26 cellular contexts compared by ENCODE assay signal in genomic region chr15:100760357-100760903, GRCh38.
DNase-seq lines count a peak whose midpoint lies in the region; ATAC-seq and TF ChIP-seq lines count a peak whose summit lies in the region.
"Had no signal": no experiment of that assay in that cellular context is flagged by ENCODE, and none has a peak within 500 bp of the region (broad histone marks: within the 10 kb centered on the region; RNA-seq: fewer than 3 reads in every experiment).

No MANE protein-coding gene starts in this region.

- H3K9me3 ChIP-seq in left ventricle myocardium inferior (replicated peaks) (peaks cover 3% of the 10 kb centered on the region), vagina (no peaks in the 10 kb centered on the region)
- H3K9me3 ChIP-seq: BE2C had no signal

- intact Hi-C loops in Right ventricle myocardium inferior (cut with DNase I) (no loop called here), left ventricle myocardium inferior (cut with micrococcal nuclease) (no loop called here), left colon (cut with DNase I, micrococcal nuclease) (no loop called here), vagina (cut with DNase I) (no loop called here)

- H3K27ac ChIP-seq in left ventricle myocardium inferior (replicated peaks) (no peak overlapping the region), VCaP (peak overlapping the region; percentile 69), vagina (peak overlapping the region; percentile 63)
- H3K27ac ChIP-seq: neural progenitor cell had no signal

- TF ChIP-seq POLR2A in vagina (IDR thresholded peaks at IDR 0.05): no peak

- H3K27me3 ChIP-seq in left ventricle myocardium inferior (ENCODE audit: low read depth) (peaks cover 63% of the 10 kb centered on the region), vagina (no peaks in the 10 kb centered on the region)
- H3K27me3 ChIP-seq: BE2C, neural progenitor cell, sigmoid colon had no signal

- H3K36me3 ChIP-seq in left ventricle myocardium inferior (no peaks in the 10 kb centered on the region), vagina (no peaks in the 10 kb centered on the region)
- H3K36me3 ChIP-seq: BE2C, neural progenitor cell, sigmoid colon had no signal

- ATAC-seq in Right ventricle myocardium inferior: no peak
- peak; percentile 90 for ATAC-seq in left colon
- ATAC-seq in HG03342 (IDR thresholded peaks at IDR 0.05; ENCODE audit: unreplicated experiment): no peak
- ATAC-seq in GM21515 (IDR thresholded peaks at IDR 0.05; ENCODE audit: unreplicated experiment): no peak
- ATAC-seq: activated CD8-positive, alpha-beta T cell treated with anti-CD3 and anti-CD28 coated beads, Interleukin-2, amount 10 ng/mL, durations not matched to agents 7 days and 5 days had no signal

- no peak for TF ChIP-seq CTCF in left ventricle myocardium inferior (IDR thresholded peaks at IDR 0.05; ENCODE audit: borderline replicate concordance)
- TF ChIP-seq CTCF in VCaP (conservative IDR thresholded peaks at IDR 0.05): no peak
- TF ChIP-seq CTCF in vagina (IDR thresholded peaks at IDR 0.05): no peak
- no peak for TF ChIP-seq CTCF in GM20000 (IDR thresholded peaks at IDR 0.05; ENCODE audit: extremely low read depth, missing control alignments)

- H3K4me1 ChIP-seq in left ventricle myocardium inferior (no peaks in the 10 kb centered on the region), vagina (peaks cover 24% of the 10 kb centered on the region)

- no peak overlapping the region for H3K4me3 ChIP-seq in left ventricle myocardium inferior
- H3K4me3 ChIP-seq in vagina: no peak overlapping the region
- H3K4me3 ChIP-seq: lung, neural progenitor cell, sigmoid colon had no signal

- peak; percentile 16 for DNase-seq in Right ventricle myocardium inferior (ENCODE audit: missing footprints)
- DNase-seq in left ventricle myocardium inferior: no peak
- DNase-seq in left colon: no peak
- no peak for DNase-seq in vagina (ENCODE audit: extremely low spot score in 2 of 2)
- no peak for DNase-seq in GM20000 (ENCODE audit: low spot score)
- DNase-seq: activated CD4-positive, alpha-beta T cell treated with anti-CD3 and anti-CD28 coated beads for 36 hours; activated CD8-positive, alpha-beta T cell treated with anti-CD3 and anti-CD28 coated beads, Interleukin-2, amount 10 ng/mL, durations not matched to agents 7 days and 5 days; activated gamma-delta T cell; activated naive CD8-positive, alpha-beta T cell treated with anti-CD3 and anti-CD28 coated beads, Interleukin-2, amount 10 ng/mL, durations not matched to agents 7 days and 5 days; activated T-cell treated with anti-CD3 and anti-CD28 coated beads for 4 hours; BE2C; DMS79; GDM1; H9; KG1; kidney; MM.1S; NCI-H1436 treated with DMSO at 0.1 percent for 48 hours; NCI-H774; stimulated activated naive CD4-positive, alpha-beta T cell treated with Interleukin-2 at 50 U/mL for 16 hours had no signal
